12 cellular contexts compared by ENCODE assay signal in genomic region chr1:10401281-10401680, GRCh38. TPM values are rescaled to one million over a fixed set of nuclear protein-coding genes. Genes with fewer than 3 reads are reported as not detected.
A peak's percentile ranks its signal among the peaks of the same experiment; 100 is the strongest.
DNase-seq lines count a peak whose midpoint lies in the region; ATAC-seq and TF ChIP-seq lines count a peak whose summit lies in the region.
"Had no signal": no experiment of that assay in that cellular context is flagged by ENCODE, and none has a peak within 500 bp of the region (broad histone marks: within the 10 kb centered on the region; RNA-seq: fewer than 3 reads in every experiment).

No MANE protein-coding gene starts in this region.

- H3K4me1 Mint-ChIP-seq in endothelial cell (ENCODE audit: unreplicated experiment) (peaks cover 15% of the 10 kb centered on the region), natural killer cell (peaks cover 15 to 19% of the 10 kb centered on the region in 2 donors)

- H3K36me3 Mint-ChIP-seq in endothelial cell (ENCODE audit: low read depth, unreplicated experiment) (peaks cover 28% of the 10 kb centered on the region), natural killer cell (peaks cover 5% of the 10 kb centered on the region)

- H3K27ac Mint-ChIP-seq in endothelial cell (ENCODE audit: unreplicated experiment) = no peak overlapping the region
- H3K27ac Mint-ChIP-seq in natural killer cell = no peak overlapping the region
- H3K27ac Mint-ChIP-seq: activated CD8-positive, alpha-beta memory T cell treated with anti-CD3 and anti-CD28 coated beads, Interleukin-2, amount 10 ng/mL, durations not matched to agents 7 days and 5 days had no signal

- TF ChIP-seq CTCF in endothelial cell (IDR thresholded peaks at IDR 0.05; ENCODE audit: unreplicated experiment) = no peak
- TF ChIP-seq CTCF in natural killer cell (IDR thresholded peaks at IDR 0.05) = no peak

- ATAC-seq in natural killer cell (no peak), HG02763 (IDR thresholded peaks at IDR 0.05; ENCODE audit: unreplicated experiment) (no peak)
- ATAC-seq: activated CD8-positive, alpha-beta memory T cell treated with anti-CD3 and anti-CD28 coated beads, Interleukin-2, amount 10 ng/mL, durations not matched to agents 7 days and 5 days; naive thymus-derived CD8-positive, alpha-beta T cell had no signal

- H3K27me3 Mint-ChIP-seq in endothelial cell (ENCODE audit: unreplicated experiment) (peaks cover 3% of the 10 kb centered on the region), natural killer cell (ENCODE audit: low read depth in 2 of 2) (no peaks in the 10 kb centered on the region)
- H3K27me3 Mint-ChIP-seq: activated CD8-positive, alpha-beta memory T cell treated with anti-CD3 and anti-CD28 coated beads, Interleukin-2, amount 10 ng/mL, durations not matched to agents 7 days and 5 days; naive thymus-derived CD8-positive, alpha-beta T cell had no signal

- peak; percentile 14 for DNase-seq in Karpas-422
- no peak for DNase-seq in endothelial cell (ENCODE audit: low spot score)
- DNase-seq in natural killer cell = no peak
- DNase-seq in COLO829 (ENCODE audit: low spot score) = no peak
- no peak for DNase-seq in T-helper 2 cell
- no peak for DNase-seq in NCI-H2171 (lab: John Stamatoyannopoulos, UW)
- DNase-seq: activated CD8-positive, alpha-beta memory T cell treated with anti-CD3 and anti-CD28 coated beads, Interleukin-2, amount 10 ng/mL, durations not matched to agents 7 days and 5 days; COR-L47; naive thymus-derived CD8-positive, alpha-beta T cell had no signal

- H2AFZ ChIP-seq in Karpas-422 (ENCODE audit: low read length) = no peak overlapping the region

- no peaks in the 10 kb centered on the region for H3K9me3 ChIP-seq in BLaER1 treated with 17β-estradiol and CSF1 and Interleukin-3, amounts not matched to agents 10 nM and 100 nM (replicated peaks in 1 of 11)
- H3K9me3 ChIP-seq in Karpas-422 (ENCODE audit: low read length) = no peaks in the 10 kb centered on the region

- H3K79me2 ChIP-seq in Karpas-422 (ENCODE audit: low read length) = peaks cover 26% of the 10 kb centered on the region

- no peaks in the 10 kb centered on the region for H3K9me3 Mint-ChIP-seq in endothelial cell (ENCODE audit: unreplicated experiment)
- H3K9me3 Mint-ChIP-seq in natural killer cell = no peaks in the 10 kb centered on the region
- H3K9me3 Mint-ChIP-seq: naive thymus-derived CD8-positive, alpha-beta T cell had no signal

- intact Hi-C loops in natural killer cell (cut with micrococcal nuclease) = no loop called here

- peaks cover 52 to 66% (median 62%) of the 10 kb centered on the region in 11 experiments for H3K36me3 ChIP-seq in BLaER1 treated with 17β-estradiol and CSF1 and Interleukin-3, amounts not matched to agents 10 nM and 100 nM
- peaks cover 21% of the 10 kb centered on the region; the same call in 1 of the 2 replicates for H3K36me3 ChIP-seq in Karpas-422 (ENCODE audit: insufficient read depth, low read length)

- peak overlapping the region in 8 of 10 experiments; percentile 80 to 95 (median 92); a peak in 13 of 20 replicates for H3K4me3 ChIP-seq in BLaER1 treated with 17β-estradiol and CSF1 and Interleukin-3, amounts not matched to agents 10 nM and 100 nM
- H3K4me3 ChIP-seq in Karpas-422 (ENCODE audit: low read length) = no peak overlapping the region

- peak overlapping the region; percentile 79 to 99 (median 93) for H3K27ac ChIP-seq in BLaER1 treated with 17β-estradiol and CSF1 and Interleukin-3, amounts not matched to agents 10 nM and 100 nM
- no peak overlapping the region for H3K27ac ChIP-seq in Karpas-422 (ENCODE audit: low read length)

- peak overlapping the region; percentile 83 to 98 (median 90); a peak in 21 of 22 replicates for H3K4me2 ChIP-seq in BLaER1 treated with 17β-estradiol and CSF1 and Interleukin-3, amounts not matched to agents 10 nM and 100 nM
- no peak overlapping the region for H3K4me2 ChIP-seq in Karpas-422 (ENCODE audit: low read depth, low read length, poor library complexity, severe bottlenecking)

- H3K9me2 ChIP-seq in Karpas-422 (replicated peaks; ENCODE audit: insufficient read depth, low read length) = no peaks in the 10 kb centered on the region

- H3K9ac ChIP-seq in BLaER1 treated with 17β-estradiol and CSF1 and Interleukin-3, amounts not matched to agents 10 nM and 100 nM = peak overlapping the region; percentile 91 to 100 (median 94); a peak in 21 of 22 replicates
- H3K9ac ChIP-seq in Karpas-422 (ENCODE audit: low read length) = no peak overlapping the region

- H3K4me1 ChIP-seq in BLaER1 treated with 17β-estradiol and CSF1 and Interleukin-3, amounts not matched to agents 10 nM and 100 nM = peaks cover 23 to 57% (median 35%) of the 10 kb centered on the region in 10 experiments
- H3K4me1 ChIP-seq in Karpas-422 (ENCODE audit: low read length) = peaks cover 16% of the 10 kb centered on the region

- no peaks in the 10 kb centered on the region for H3K27me3 ChIP-seq in BLaER1 treated with 17β-estradiol and CSF1 and Interleukin-3, amounts not matched to agents 10 nM and 100 nM
- no peaks in the 10 kb centered on the region for H3K27me3 ChIP-seq in Karpas-422 (ENCODE audit: low read length)

- peaks cover 0 to 73% (median 53%) of the 10 kb centered on the region in 11 experiments; a peak in 16 of 22 replicates for H4K20me1 ChIP-seq in BLaER1 treated with 17β-estradiol and CSF1 and Interleukin-3, amounts not matched to agents 10 nM and 100 nM
- H4K20me1 ChIP-seq in Karpas-422 (ENCODE audit: insufficient read depth, low read depth, low read length) = peaks cover 8% of the 10 kb centered on the region; the same call in 1 of the 2 replicates

- H3K4me3 Mint-ChIP-seq in endothelial cell (ENCODE audit: unreplicated experiment) = peak overlapping the region; percentile 9
- peak overlapping the region; percentile 21 for H3K4me3 Mint-ChIP-seq in natural killer cell

RNA-seq across cellular contexts. Expression of gene PGD, which starts 2.4 kb away (rescaled TPM):
- 65.3 and 78.8 TPM in 2 replicates for total RNA-seq in Karpas-422 (2014; rRNA removed; shearing (Covaris generic); ENCODE audit: low replicate concordance)
- total RNA-seq in endothelial cell (ENCODE audit: unreplicated experiment) = 196 TPM
- total RNA-seq in natural killer cell = 100 to 1,000 TPM in 1 of 3 donors, 10 to 100 TPM in 2; 35.8 to 113 (median 39.8) TPM

RNA-seq across cellular contexts. Expression of gene CENPS, which starts 29.0 kb away (rescaled TPM):
- 10.6 and 19.8 TPM in 2 replicates for total RNA-seq in Karpas-422 (2014; rRNA removed; shearing (Covaris generic); ENCODE audit: low replicate concordance)
- 9.8 TPM for total RNA-seq in endothelial cell (ENCODE audit: unreplicated experiment)
- 1 to 10 TPM; 4.1 to 5.0 (median 4.5) TPM for total RNA-seq in natural killer cell

RNA-seq across cellular contexts. Expression of gene CORT, which starts 48.5 kb away (rescaled TPM):
- total RNA-seq in Karpas-422 (2014; rRNA removed; shearing (Covaris generic); ENCODE audit: low replicate concordance) = 0.34 and 3.5 TPM in 2 replicates
- total RNA-seq in endothelial cell (ENCODE audit: unreplicated experiment) (0.77 TPM), natural killer cell (not detected)
- total RNA-seq: RPMI7951 had no signal
